30 cellular contexts compared by ENCODE assay signal in genomic region chr6:56574292-56574691, GRCh38.
"Had no signal": no experiment of that assay in that cellular context is flagged by ENCODE, and none has a peak within 500 bp of the region (broad histone marks: within the 10 kb centered on the region; RNA-seq: fewer than 3 reads in every experiment).

No MANE protein-coding gene starts in this region.

- H3K36me3 Mint-ChIP-seq: activated naive CD8-positive, alpha-beta T cell; T-cell had no signal

- H3K9me3 ChIP-seq: body of pancreas, esophagus muscularis mucosa, gastrocnemius medialis, heart left ventricle had no signal

- H3K27ac ChIP-seq: body of pancreas, foreskin keratinocyte, heart left ventricle had no signal

- H3K27ac Mint-ChIP-seq: activated CD4-positive, alpha-beta memory T cell treated with anti-CD3 and anti-CD28 coated beads, Interleukin-2, amount 10 ng/mL, durations not matched to agents 7 days and 5 days; activated CD4-positive, alpha-beta T cell treated with anti-CD3 and anti-CD28 coated beads, Interleukin-2, amount 10 ng/mL, durations not matched to agents 7 days and 5 days; activated naive CD8-positive, alpha-beta T cell; activated T-helper 17 cell treated with anti-CD3 and anti-CD28 coated beads, Interleukin-2, amount 50 U/mL, for 72 hours; T-cell; T-helper 1 cell treated with Interleukin-12 subunit alpha and Interleukin-12 subunit beta and Interleukin-4 antibody, amounts not matched to agents 30 μg/mL and 1 μg/mL, for 36 hours; WTC11 had no signal

- FAIRE-seq: colon, endometrium had no signal

- ATAC-seq: activated T-cell treated with anti-CD3 and anti-CD28 coated beads, Interleukin-2, amount 50 U/mL, for 4 hours; activated T-helper 17 cell treated with anti-CD3 and anti-CD28 coated beads, Interleukin-2, amount 50 U/mL, for 72 hours; body of pancreas; foreskin keratinocyte; gastrocnemius medialis; T-cell; WTC11 had no signal

- H3K4me3 Mint-ChIP-seq: activated CD4-positive, alpha-beta memory T cell treated with anti-CD3 and anti-CD28 coated beads, Interleukin-2, amount 10 ng/mL, durations not matched to agents 7 days and 5 days; activated CD4-positive, alpha-beta T cell treated with anti-CD3 and anti-CD28 coated beads, Interleukin-2, amount 10 ng/mL, durations not matched to agents 7 days and 5 days; activated naive CD8-positive, alpha-beta T cell; activated T-cell treated with anti-CD3 and anti-CD28 coated beads, Interleukin-2, amount 50 U/mL, for 4 hours; activated T-helper 17 cell treated with anti-CD3 and anti-CD28 coated beads, Interleukin-2, amount 50 U/mL, for 72 hours; T-cell; T-helper 1 cell treated with Interleukin-12 subunit alpha and Interleukin-12 subunit beta and Interleukin-4 antibody, amounts not matched to agents 30 μg/mL and 1 μg/mL, for 36 hours; WTC11 had no signal

- H3K9me3 Mint-ChIP-seq: activated CD4-positive, alpha-beta memory T cell treated with anti-CD3 and anti-CD28 coated beads, Interleukin-2, amount 10 ng/mL, durations not matched to agents 7 days and 5 days; activated CD4-positive, alpha-beta T cell treated with anti-CD3 and anti-CD28 coated beads, Interleukin-2, amount 10 ng/mL, durations not matched to agents 7 days and 5 days; activated T-cell treated with anti-CD3 and anti-CD28 coated beads, Interleukin-2, amount 50 U/mL, for 4 hours; activated T-helper 17 cell treated with anti-CD3 and anti-CD28 coated beads, Interleukin-2, amount 50 U/mL, for 72 hours; T-cell; T-helper 1 cell treated with Interleukin-12 subunit alpha and Interleukin-12 subunit beta and Interleukin-4 antibody, amounts not matched to agents 30 μg/mL and 1 μg/mL, for 36 hours had no signal

- H3K4me1 ChIP-seq: body of pancreas, foreskin keratinocyte, gastrocnemius medialis had no signal

- H3K27me3 Mint-ChIP-seq: activated CD4-positive, alpha-beta memory T cell treated with anti-CD3 and anti-CD28 coated beads, Interleukin-2, amount 10 ng/mL, durations not matched to agents 7 days and 5 days; activated CD4-positive, alpha-beta T cell treated with anti-CD3 and anti-CD28 coated beads, Interleukin-2, amount 10 ng/mL, durations not matched to agents 7 days and 5 days; activated naive CD8-positive, alpha-beta T cell; activated T-helper 17 cell treated with anti-CD3 and anti-CD28 coated beads, Interleukin-2, amount 50 U/mL, for 72 hours; T-cell had no signal

- H3K4me1 Mint-ChIP-seq: activated CD4-positive, alpha-beta memory T cell treated with anti-CD3 and anti-CD28 coated beads, Interleukin-2, amount 10 ng/mL, durations not matched to agents 7 days and 5 days; activated CD4-positive, alpha-beta T cell treated with anti-CD3 and anti-CD28 coated beads, Interleukin-2, amount 10 ng/mL, durations not matched to agents 7 days and 5 days; activated T-helper 17 cell treated with anti-CD3 and anti-CD28 coated beads, Interleukin-2, amount 50 U/mL, for 72 hours; T-cell; WTC11 had no signal

- H3K27me3 ChIP-seq: body of pancreas, esophagus muscularis mucosa, foreskin keratinocyte, gastrocnemius medialis, heart left ventricle had no signal

- H3K4me3 ChIP-seq: body of pancreas, esophagus muscularis mucosa, gastrocnemius medialis, heart left ventricle had no signal

- DNase-seq: activated CD4-positive, alpha-beta memory T cell treated with anti-CD3 and anti-CD28 coated beads, Interleukin-2, amount 10 ng/mL, durations not matched to agents 7 days and 5 days; activated CD4-positive, alpha-beta T cell treated with anti-CD3 and anti-CD28 coated beads for 1 hour; activated CD4-positive, alpha-beta T cell treated with anti-CD3 and anti-CD28 coated beads for 4 hours; activated CD4-positive, alpha-beta T cell treated with anti-CD3 and anti-CD28 coated beads, Interleukin-2, amount 10 ng/mL, durations not matched to agents 7 days and 5 days; activated CD4-positive, alpha-beta T cell treated with anti-CD3 and anti-CD28 coated beads, Interleukin-2, amount 50 U/mL, for 4 hours; activated effector memory CD4-positive, alpha-beta T cell treated with Interleukin-2 at 50 U/mL for 16 hours; activated gamma-delta T cell treated with Interleukin-2 at 50 U/mL for 16 hours; activated naive CD4-positive, alpha-beta T cell treated with anti-CD3 and anti-CD28 coated beads, Interleukin-2, amount 50 U/mL, for 16 hours; activated naive CD4-positive, alpha-beta T cell treated with Interleukin-2 at 50 U/mL for 16 hours; activated T-cell treated with anti-CD3 and anti-CD28 coated beads, Interleukin-2, amount 50 U/mL, for 4 hours; amniotic stem cell; anterior cingulate cortex; body of pancreas; caudate nucleus; cortex of kidney; effector CD8-positive, alpha-beta T cell; erythroblast; foreskin keratinocyte; gastrocnemius medialis; glutamatergic neuron; heart left ventricle; T-cell; T1000 had no signal
